ENCODE assay signal across 24 cellular contexts in genomic region chr1:153343040-153343681, GRCh38. TPM values are rescaled to one million over a fixed set of nuclear protein-coding genes. Genes with fewer than 3 reads are reported as not detected.
DNase-seq lines count a peak whose midpoint lies in the region; ATAC-seq, FAIRE-seq and TF ChIP-seq lines count a peak whose summit lies in the region.
"Had no signal": no experiment of that assay in that cellular context is flagged by ENCODE, and none has a peak within 500 bp of the region (broad histone marks: within the 10 kb centered on the region; RNA-seq: fewer than 3 reads in every experiment).

No MANE protein-coding gene starts in this region.

- H3K9me3 Mint-ChIP-seq in T-helper 1 cell treated with Interleukin-12 subunit alpha and Interleukin-12 subunit beta and Interleukin-4 antibody, amounts not matched to agents 30 μg/mL and 1 μg/mL, for 36 hours: no peaks in the 10 kb centered on the region
- H3K9me3 Mint-ChIP-seq: activated CD4-positive, alpha-beta T cell treated with anti-CD3 and anti-CD28 coated beads, Interleukin-2, amount 10 ng/mL, durations not matched to agents 7 days and 5 days; CD4-positive, alpha-beta memory T cell had no signal

- no peaks in the 10 kb centered on the region for H3K36me3 Mint-ChIP-seq in T-helper 1 cell treated with Interleukin-12 subunit alpha and Interleukin-12 subunit beta and Interleukin-4 antibody, amounts not matched to agents 30 μg/mL and 1 μg/mL, for 36 hours (ENCODE audit: low read depth)
- H3K36me3 Mint-ChIP-seq: CD4-positive, alpha-beta memory T cell had no signal

- H3K4me1 ChIP-seq in KMS-11 (ENCODE audit: low read depth, poor library complexity, severe bottlenecking): peaks cover 65% of the 10 kb centered on the region
- H3K4me1 ChIP-seq: parathyroid adenoma, tibial artery had no signal

- H4K20me1 ChIP-seq in KMS-11 (ENCODE audit: insufficient read depth): no peaks in the 10 kb centered on the region

- no peak for FAIRE-seq in bronchial epithelial cell (lab: Jason Lieb, UNC)
- FAIRE-seq: A204.1 had no signal

- H3K79me2 ChIP-seq in KMS-11 (ENCODE audit: insufficient read depth, low read depth): 0 out of 2 replicates have a peak, but pooled peaks cover 8% of the 10 kb centered on the region
- H3K79me2 ChIP-seq: parathyroid adenoma had no signal

- no peak for DNase-seq in T-helper 1 cell
- peak; percentile 69 for DNase-seq in bronchial epithelial cell (ENCODE audit: low read depth)
- DNase-seq in mucosa of gallbladder (ENCODE audit: low spot score): peak; percentile 2
- no peak for DNase-seq in OCI-M2 (lab: John Stamatoyannopoulos, UW; ENCODE audit: unreplicated experiment)
- DNase-seq in NCI-H146 treated with DMSO at 0.1 percent for 48 hours (lab: John Stamatoyannopoulos, UW; ENCODE audit: unreplicated experiment): no peak
- DNase-seq: activated CD4-positive, alpha-beta T cell treated with anti-CD3 and anti-CD28 coated beads, Interleukin-2, amount 10 ng/mL, durations not matched to agents 7 days and 5 days; activated T-cell treated with anti-CD3 and anti-CD28 coated beads, Interleukin-2, amount 50 U/mL, for 1 hour; caudate nucleus; CD4-positive, alpha-beta memory T cell; effector memory CD4-positive, alpha-beta T cell; foreskin fibroblast; GM23248; NCI-H1417 treated with DMSO at 0.1 percent for 48 hours; stimulated activated CD4-positive, alpha-beta T cell treated with anti-CD3 and anti-CD28 coated beads, Interleukin-4, amount 100 ng/mL, for 24 hours; T1000; tibial artery had no signal

- TF ChIP-seq CTCF in KMS-11 (conservative IDR thresholded peaks at IDR 0.05; ENCODE audit: low read depth, low read length) (no peak), bronchial epithelial cell (IDR thresholded peaks at IDR 0.05; ENCODE audit: insufficient read depth, low read length, severe bottlenecking) (no peak)

- peak overlapping the region; percentile 64 for H3K27ac Mint-ChIP-seq in T-helper 1 cell treated with Interleukin-12 subunit alpha and Interleukin-12 subunit beta and Interleukin-4 antibody, amounts not matched to agents 30 μg/mL and 1 μg/mL, for 36 hours
- H3K27ac Mint-ChIP-seq: activated CD4-positive, alpha-beta T cell treated with anti-CD3 and anti-CD28 coated beads, Interleukin-2, amount 10 ng/mL, durations not matched to agents 7 days and 5 days had no signal

- H2AFZ ChIP-seq in KMS-11 (ENCODE audit: low read depth): peak overlapping the region; percentile 61
- H2AFZ ChIP-seq: GM23248 had no signal

- peak overlapping the region; percentile 65 for H3K9ac ChIP-seq in KMS-11
- H3K9ac ChIP-seq: GM23248, parathyroid adenoma had no signal

- H3K4me2 ChIP-seq in KMS-11: peak overlapping the region; percentile 72

- peak overlapping the region; percentile 89 for H3K27ac ChIP-seq in KMS-11
- H3K27ac ChIP-seq: GM23248, parathyroid adenoma, tibial artery had no signal

- peak overlapping the region; percentile 38 for H3K4me3 Mint-ChIP-seq in T-helper 1 cell treated with Interleukin-12 subunit alpha and Interleukin-12 subunit beta and Interleukin-4 antibody, amounts not matched to agents 30 μg/mL and 1 μg/mL, for 36 hours
- H3K4me3 Mint-ChIP-seq: activated CD4-positive, alpha-beta T cell treated with anti-CD3 and anti-CD28 coated beads, Interleukin-2, amount 10 ng/mL, durations not matched to agents 7 days and 5 days had no signal

- no peak overlapping the region for H3K4me3 ChIP-seq in KMS-11 (IDR thresholded peaks at IDR 0.05; ENCODE audit: insufficient read depth, low read depth, low read length)
- no peak overlapping the region for H3K4me3 ChIP-seq in bronchial epithelial cell (ENCODE audit: low read depth, low read length)
- H3K4me3 ChIP-seq: GM23248, tibial artery had no signal

- H3K27me3 ChIP-seq in KMS-11 (ENCODE audit: insufficient read depth, low read depth) (no peaks in the 10 kb centered on the region), bronchial epithelial cell (ENCODE audit: control insufficient read depth, insufficient read depth, low read length) (no peaks in the 10 kb centered on the region)

- H3K4me1 Mint-ChIP-seq in T-helper 1 cell treated with Interleukin-12 subunit alpha and Interleukin-12 subunit beta and Interleukin-4 antibody, amounts not matched to agents 30 μg/mL and 1 μg/mL, for 36 hours (ENCODE audit: low read depth): peaks cover 49% of the 10 kb centered on the region

- H3K36me3 ChIP-seq in KMS-11 (ENCODE audit: insufficient read depth) (no peaks in the 10 kb centered on the region), bronchial epithelial cell (ENCODE audit: control insufficient read depth, insufficient read depth, low read length) (no peaks in the 10 kb centered on the region)
- H3K36me3 ChIP-seq: tibial artery had no signal

- peaks cover 26% of the 10 kb centered on the region for H3K27me3 Mint-ChIP-seq in T-helper 1 cell treated with Interleukin-12 subunit alpha and Interleukin-12 subunit beta and Interleukin-4 antibody, amounts not matched to agents 30 μg/mL and 1 μg/mL, for 36 hours (ENCODE audit: low read depth)

- ATAC-seq in HG03439 (IDR thresholded peaks at IDR 0.05; ENCODE audit: unreplicated experiment): no peak

RNA-seq across cellular contexts. Expression of gene PGLYRP4, which starts 5.5 kb away (rescaled TPM):
- total RNA-seq in bronchial epithelial cell: 2.0 TPM in 1 of 2 replicates, not detected in the other
- total RNA-seq in mucosa of gallbladder: not detected
- total RNA-seq: activated CD4-positive, alpha-beta T cell treated with anti-CD3 and anti-CD28 coated beads, Interleukin-2, amount 10 ng/mL, durations not matched to agents 7 days and 5 days; CD4-positive, alpha-beta memory T cell; GM23248; myocyte; NCI-H460; skeletal muscle tissue had no signal

RNA-seq across cellular contexts. Expression of gene S100A9, which starts 14.5 kb away (rescaled TPM):
- total RNA-seq in bronchial epithelial cell (735 and 3,796 TPM in 2 replicates), mucosa of gallbladder (19.1 TPM)
- total RNA-seq: GM23248, myocyte had no signal

RNA-seq across cellular contexts. Expression of gene PGLYRP3, which starts 30.4 kb away (rescaled TPM):
- total RNA-seq in bronchial epithelial cell: 0.53 and 4.6 TPM in 2 replicates
- not detected for total RNA-seq in mucosa of gallbladder
- total RNA-seq: activated CD4-positive, alpha-beta T cell treated with anti-CD3 and anti-CD28 coated beads, Interleukin-2, amount 10 ng/mL, durations not matched to agents 7 days and 5 days; CD4-positive, alpha-beta memory T cell; GM23248; myocyte; NCI-H460; skeletal muscle tissue had no signal

RNA-seq across cellular contexts. Expression of gene S100A12, which starts 32.3 kb away (rescaled TPM):
- 5.5 TPM in 1 of 2 replicates, not detected in the other for total RNA-seq in bronchial epithelial cell
- 0.75 TPM for total RNA-seq in mucosa of gallbladder
- total RNA-seq: activated CD4-positive, alpha-beta T cell treated with anti-CD3 and anti-CD28 coated beads, Interleukin-2, amount 10 ng/mL, durations not matched to agents 7 days and 5 days; CD4-positive, alpha-beta memory T cell; GM23248; myocyte; NCI-H460 had no signal

RNA-seq across cellular contexts. Expression of gene S100A8, which starts 47.7 kb away (rescaled TPM):
- 50.0 and 551 TPM in 2 replicates for total RNA-seq in bronchial epithelial cell
- total RNA-seq in mucosa of gallbladder: 7.0 TPM
- total RNA-seq: activated CD4-positive, alpha-beta T cell treated with anti-CD3 and anti-CD28 coated beads, Interleukin-2, amount 10 ng/mL, durations not matched to agents 7 days and 5 days; GM23248; myocyte; NCI-H460 had no signal

Comparison
In these comparisons a context has a peak if more than half of its experiments do, and no peak if none do; other contexts are left out.
1. DNase-seq: peak in bronchial epithelial cell (single experiment) and mucosa of gallbladder (single experiment); none in T-helper 1 cell (0 of 5), OCI-M2 (single experiment) and NCI-H146 treated with DMSO at 0.1 percent for 48 hours (single experiment).
2. RNA of gene S100A9, which starts 14.5 kb away (total RNA-seq): 735 to 3,796 TPM in bronchial epithelial cell; 19.1 TPM in mucosa of gallbladder (single experiment); every median in the first group is over 10 times any median in the second.